8 cellular contexts compared by ENCODE assay signal in the genomic region with DNA sequence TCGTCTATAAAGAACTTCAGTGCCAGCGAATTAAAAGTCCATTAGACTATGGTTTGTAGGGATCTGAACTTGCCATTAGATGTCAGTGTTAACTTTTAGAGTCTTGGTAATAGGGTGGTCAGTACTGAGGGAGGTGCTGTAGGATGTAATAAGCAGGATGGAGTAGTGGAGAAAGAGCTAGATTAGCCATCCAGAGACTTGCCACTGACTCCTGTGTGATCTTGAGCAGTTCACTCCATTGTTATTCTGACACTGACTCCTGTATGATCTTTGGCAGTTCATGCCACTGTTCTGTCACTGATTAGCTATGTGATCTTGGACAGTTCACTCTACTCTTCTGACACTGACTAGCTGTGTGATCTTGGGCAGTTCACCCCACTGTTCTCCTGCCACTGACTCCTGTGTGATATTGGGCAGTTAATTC.
A peak's percentile ranks its signal among the peaks of the same experiment; 100 is the strongest.
DNase-seq lines count a peak whose midpoint lies in the region; TF ChIP-seq lines count a peak whose summit lies in the region.

No MANE protein-coding gene starts in this region.

- TF ChIP-seq POLR2A in adrenal gland (IDR thresholded peaks at IDR 0.05), result no peak

- DNase-seq in AG04449 (ENCODE audit: low read depth, low spot score), result peak; percentile 21
- peak; percentile 7 for DNase-seq in HK-2 (ENCODE audit: unreplicated experiment)
- peak; percentile 46 for DNase-seq in brain microvascular endothelial cell
- DNase-seq in left kidney (ENCODE audit: low read depth, low spot score), result peak; percentile 25
- no peak for DNase-seq in RPMI8226
- no peak for DNase-seq in GF-D8 (lab: John Stamatoyannopoulos, UW)
- no peak for DNase-seq in NCI-H1105 treated with DMSO at 0.1 percent for 48 hours (lab: John Stamatoyannopoulos, UW)
- no peak for DNase-seq in adrenal gland

- H3K4me1 ChIP-seq in adrenal gland (replicated peaks in 1 of 2), result no peaks in the 10 kb centered on the region

- H3K27me3 ChIP-seq in brain microvascular endothelial cell (replicated peaks) (no peaks in the 10 kb centered on the region), adrenal gland (no peaks in the 10 kb centered on the region)

- no peak overlapping the region for H3K27ac ChIP-seq in brain microvascular endothelial cell
- no peak overlapping the region for H3K27ac ChIP-seq in adrenal gland

- in situ Hi-C loops in brain microvascular endothelial cell (cut with HindIII; ENCODE audit: low pct_ligation_motif_present, low sequenced_read_pairs), result no loop called here

- intact Hi-C loops in adrenal gland (cut with DNase I), result no loop called here

- H3K4me3 ChIP-seq in AG04449 (ENCODE audit: low read depth, low read length), result no peak overlapping the region
- no peak overlapping the region for H3K4me3 ChIP-seq in brain microvascular endothelial cell (ENCODE audit: low read depth, low read length)
- H3K4me3 ChIP-seq in adrenal gland, result no peak overlapping the region

- CTCF ChIA-PET in AG04449 (lab: Yijun Ruan, JAX), result interaction anchor here (0.6 to 18.7 kb wide), 46 partner anchors 9 to 352 kb away, joined by 3 to 333 read pairs (median 4); a partner anchor contains a TSS

- H3K9me3 ChIP-seq in adrenal gland (replicated peaks in 1 of 3), result no peaks in the 10 kb centered on the region

- H3K36me3 ChIP-seq in brain microvascular endothelial cell (replicated peaks) (no peaks in the 10 kb centered on the region), adrenal gland (replicated peaks in 1 of 2) (no peaks in the 10 kb centered on the region)

- POLR2A ChIA-PET in AG04449 (lab: Yijun Ruan, JAX), result no interaction called here

- WGBS in adrenal gland, 4 donors, result 67 to 73% (median 71%) methylated on average over 2 of the region's 2 CpGs

- peak; percentile 50 for TF ChIP-seq CTCF in AG04449 (IDR thresholded peaks at IDR 0.05; ENCODE audit: insufficient read depth, low read length, missing control alignments)
- peak; percentile 45 for TF ChIP-seq CTCF in brain microvascular endothelial cell (IDR thresholded peaks at IDR 0.05; ENCODE audit: low read depth, low read length, missing control alignments)
- TF ChIP-seq CTCF in adrenal gland (IDR thresholded peaks at IDR 0.05), result peak in 1 of 6 experiments; percentile 6

Comparison
In these comparisons a context has a peak if more than half of its experiments do, and no peak if none do; other contexts are left out.
1. DNase-seq: peak in AG04449 (single experiment), HK-2 (single experiment), brain microvascular endothelial cell (single experiment) and left kidney (single experiment); none in RPMI8226 (single experiment), GF-D8 (single experiment), NCI-H1105 treated with DMSO at 0.1 percent for 48 hours (single experiment) and adrenal gland (0 of 7).